In the genomic region with DNA sequence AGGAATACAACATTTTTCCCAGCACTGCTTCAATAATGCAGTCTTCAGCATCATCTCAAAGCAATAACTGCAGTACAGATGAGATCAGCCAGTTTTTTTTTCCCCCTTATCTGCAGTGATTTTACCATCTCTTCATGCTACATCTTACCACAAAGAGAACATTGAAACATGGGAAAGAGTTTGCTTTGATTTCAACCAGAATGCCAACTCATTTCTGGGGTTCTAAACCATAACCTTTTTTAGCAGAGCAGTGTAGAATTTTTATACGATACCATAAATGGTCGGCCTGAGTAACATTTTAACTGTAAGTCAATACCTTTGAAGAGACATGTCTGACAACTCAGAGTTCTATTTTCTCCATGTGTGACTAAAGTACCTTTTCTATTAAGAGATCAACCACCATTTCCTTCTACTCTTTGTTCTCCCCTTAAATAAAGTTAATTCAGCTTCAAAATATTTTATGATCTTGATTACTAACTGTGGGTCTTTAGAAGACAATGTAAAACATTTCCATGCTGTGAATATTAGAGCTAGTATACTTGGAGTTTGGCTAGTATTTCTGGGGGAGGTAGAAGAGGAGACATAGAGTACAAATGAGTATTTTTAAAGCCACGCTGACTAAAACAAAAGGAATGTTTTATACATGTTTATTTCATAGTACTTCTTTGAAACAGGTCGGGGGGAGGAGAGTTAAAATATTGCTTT, we compare ENCODE assay signal across 8 cellular contexts.
A peak's percentile ranks its signal among the peaks of the same experiment; 100 is the strongest.
DNase-seq lines count a peak whose midpoint lies in the region; ATAC-seq and TF ChIP-seq lines count a peak whose summit lies in the region.

No MANE protein-coding gene starts in this region.

- ATAC-seq in GM19025 (IDR thresholded peaks at IDR 0.05; ENCODE audit: low read depth, unreplicated experiment) (peak; percentile 67), HG03135 (IDR thresholded peaks at IDR 0.05; ENCODE audit: unreplicated experiment) (peak; percentile 57)

- CTCF ChIA-PET in mammary epithelial cell (lab: Charles Lee; ENCODE audit: low non-redundant PET): no interaction called here

- H3K4me3 ChIP-seq in mammary epithelial cell (replicated peaks in 1 of 3; ENCODE audit: insufficient read depth in 1 of 3, low read depth in 2 of 3, low read length in 3 of 3): peak overlapping the region in 1 of 3 experiments; percentile 9

- dilution Hi-C loops in mammary epithelial cell (cut with HindIII; ENCODE audit: low sequenced_read_pairs): no loop called here

- peak overlapping the region; percentile 55 for H3K4me2 ChIP-seq in mammary epithelial cell (ENCODE audit: insufficient read depth, low read depth, low read length)

- intact Hi-C loops in mammary epithelial cell (cut with micrococcal nuclease): no loop called here

- peak; percentile 7 for DNase-seq in A172 (ENCODE audit: low spot score)
- DNase-seq in mammary epithelial cell: peak; percentile 40
- DNase-seq in GOT3 (lab: John Stamatoyannopoulos, UW): no peak
- DNase-seq in NCI-H1694 treated with DMSO at 0.1 percent for 48 hours (lab: John Stamatoyannopoulos, UW): no peak
- DNase-seq in iPS-NIHi7 (ENCODE audit: extremely low spot score): no peak
- DNase-seq in central memory CD4-positive, alpha-beta T cell: no peak

- no peaks in the 10 kb centered on the region for H4K20me1 ChIP-seq in mammary epithelial cell (ENCODE audit: insufficient read depth, low read length)

- H3K79me2 ChIP-seq in mammary epithelial cell (ENCODE audit: insufficient read depth, low read length): peaks cover 43% of the 10 kb centered on the region

- WGBS in mammary epithelial cell (ENCODE audit: low coverage, missing lambda C conversion rate): 25% methylated on average over 4 of the region's 4 CpGs

- no peaks in the 10 kb centered on the region for H3K9me3 ChIP-seq in mammary epithelial cell (replicated peaks; ENCODE audit: insufficient read depth, low read length)

- peak overlapping the region; percentile 7 for H3K27ac ChIP-seq in mammary epithelial cell (ENCODE audit: insufficient read depth, low read depth, low read length)

- no peak overlapping the region for H3K9ac ChIP-seq in mammary epithelial cell (ENCODE audit: insufficient read depth, low read length)

- H3K36me3 ChIP-seq in mammary epithelial cell (ENCODE audit: insufficient read depth, low read length): no peaks in the 10 kb centered on the region

- in situ Hi-C loops in mammary epithelial cell (cut with MboI; ENCODE audit: low sequenced_read_pairs in 2 of 2): no loop called here

- BruUV-seq in mammary epithelial cell (replicated peaks; lab: Mats Ljungman, UMichigan): no TSS peak

- no peaks in the 10 kb centered on the region for H3K27me3 ChIP-seq in mammary epithelial cell (ENCODE audit: insufficient read depth, low read length)

- TF ChIP-seq CTCF in mammary epithelial cell (conservative IDR thresholded peaks at IDR 0.05 in 1 of 2, IDR thresholded peaks at IDR 0.05 in 1 of 2; ENCODE audit: extremely low read depth in 1 of 2, insufficient read depth in 1 of 2, low read depth in 1 of 2, low read length in 2 of 2): no peak

- no peak overlapping the region for H2AFZ ChIP-seq in mammary epithelial cell (ENCODE audit: low read depth, low read length)

- peaks cover 7% of the 10 kb centered on the region for H3K4me1 ChIP-seq in mammary epithelial cell (ENCODE audit: insufficient read depth, low read length)

Comparison
In these comparisons a context has a peak if more than half of its experiments do, and no peak if none do; other contexts are left out.
1. DNase-seq: peak in A172 (single experiment) and mammary epithelial cell (single experiment); none in GOT3 (single experiment), NCI-H1694 treated with DMSO at 0.1 percent for 48 hours (single experiment), iPS-NIHi7 (single experiment) and central memory CD4-positive, alpha-beta T cell (single experiment).